In genomic region chr2:158666969-158667368, GRCh38 we compare ENCODE assay signal across 15 cellular contexts.
A peak's percentile ranks its signal among the peaks of the same experiment; 100 is the strongest.
DNase-seq lines count a peak whose midpoint lies in the region; ATAC-seq and TF ChIP-seq lines count a peak whose summit lies in the region.
"Had no signal": no experiment of that assay in that cellular context is flagged by ENCODE, and none has a peak within 500 bp of the region (broad histone marks: within the 10 kb centered on the region; RNA-seq: fewer than 3 reads in every experiment).

No MANE protein-coding gene starts in this region.

- H3K4me1 Mint-ChIP-seq in activated CD4-positive, alpha-beta T cell treated with anti-CD3 and anti-CD28 coated beads, Interleukin-2, amount 10 ng/mL, durations not matched to agents 7 days and 5 days: no peaks in the 10 kb centered on the region
- H3K4me1 Mint-ChIP-seq: IgD-negative memory B cell had no signal

- H3K9me3 ChIP-seq in gastrocnemius medialis (no peaks in the 10 kb centered on the region), spleen (no peaks in the 10 kb centered on the region)
- H3K9me3 ChIP-seq: BLaER1 treated with 17β-estradiol and CSF1 and Interleukin-3, amounts not matched to agents 10 nM and 100 nM; Peyer's patch had no signal

- no peak overlapping the region for H3K4me3 Mint-ChIP-seq in activated CD4-positive, alpha-beta T cell treated with anti-CD3 and anti-CD28 coated beads, Interleukin-2, amount 10 ng/mL, durations not matched to agents 7 days and 5 days
- H3K4me3 Mint-ChIP-seq: IgD-negative memory B cell had no signal

- H3K4me1 ChIP-seq in gastrocnemius medialis (no peaks in the 10 kb centered on the region), spleen (no peaks in the 10 kb centered on the region), foreskin keratinocyte (peaks cover 3% of the 10 kb centered on the region)
- H3K4me1 ChIP-seq: Peyer's patch had no signal

- H3K27ac Mint-ChIP-seq in activated CD4-positive, alpha-beta T cell treated with anti-CD3 and anti-CD28 coated beads, Interleukin-2, amount 10 ng/mL, durations not matched to agents 7 days and 5 days: no peak overlapping the region
- H3K27ac Mint-ChIP-seq: IgD-negative memory B cell had no signal

- POLR2A ChIA-PET in activated CD4-positive, alpha-beta T cell treated with anti-CD3 and anti-CD28 coated beads, Interleukin-2, amount 10 ng/mL, durations not matched to agents 7 days and 5 days (lab: Charles Lee): no interaction called here

- H3K27me3 Mint-ChIP-seq in activated CD4-positive, alpha-beta T cell treated with anti-CD3 and anti-CD28 coated beads, Interleukin-2, amount 10 ng/mL, durations not matched to agents 7 days and 5 days: no peaks in the 10 kb centered on the region
- H3K27me3 Mint-ChIP-seq: IgD-negative memory B cell had no signal

- in situ Hi-C loops in gastrocnemius medialis (cut with MboI; ENCODE audit: low sequenced_read_pairs in 4 of 4): no loop called here

- H3K27ac ChIP-seq in VCaP (peak overlapping the region; percentile 74), gastrocnemius medialis (peak overlapping the region in 3 of 4 donors; percentile 0 to 49 (median 1)), spleen (no peak overlapping the region), foreskin keratinocyte (no peak overlapping the region)
- H3K27ac ChIP-seq: 22Rv1; BLaER1 treated with 17β-estradiol and CSF1 and Interleukin-3, amounts not matched to agents 10 nM and 100 nM had no signal

- no peaks in the 10 kb centered on the region for H3K36me3 Mint-ChIP-seq in activated CD4-positive, alpha-beta T cell treated with anti-CD3 and anti-CD28 coated beads, Interleukin-2, amount 10 ng/mL, durations not matched to agents 7 days and 5 days (ENCODE audit: low read depth)

- TF ChIP-seq POLR2A in gastrocnemius medialis (IDR thresholded peaks at IDR 0.05): no peak
- no peak for TF ChIP-seq POLR2A in spleen (IDR thresholded peaks at IDR 0.05)

- H3K9me3 Mint-ChIP-seq in activated CD4-positive, alpha-beta T cell treated with anti-CD3 and anti-CD28 coated beads, Interleukin-2, amount 10 ng/mL, durations not matched to agents 7 days and 5 days: no peaks in the 10 kb centered on the region
- H3K9me3 Mint-ChIP-seq: IgD-negative memory B cell had no signal

- ATAC-seq in left lobe of liver (peak; percentile 65), gastrocnemius medialis (no peak), foreskin keratinocyte (no peak)
- ATAC-seq: HCT116 had no signal

- H3K27me3 ChIP-seq in gastrocnemius medialis (no peaks in the 10 kb centered on the region), spleen (replicated peaks in 1 of 7) (no peaks in the 10 kb centered on the region), foreskin keratinocyte (no peaks in the 10 kb centered on the region)
- H3K27me3 ChIP-seq: BLaER1 treated with 17β-estradiol and CSF1 and Interleukin-3, amounts not matched to agents 10 nM and 100 nM; Peyer's patch had no signal

- CTCF ChIA-PET in activated CD4-positive, alpha-beta T cell treated with anti-CD3 and anti-CD28 coated beads, Interleukin-2, amount 10 ng/mL, durations not matched to agents 7 days and 5 days (lab: Charles Lee): interaction anchor here (0.5 to 1.3 kb wide), 5 partner anchors 9 to 78 kb away, joined by 3 to 5 read pairs (median 3); no protein-coding TSS in a partner anchor

- H3K36me3 ChIP-seq in gastrocnemius medialis (peaks cover 0 to 20% of the 10 kb centered on the region in 2 donors), spleen (peaks cover 0 to 99% (median 22%) of the 10 kb centered on the region in 6 donors)

- intact Hi-C loops in gastrocnemius medialis (cut with DNase I; ENCODE audit: low total_unique reads) (no loop called here), spleen (cut with DNase I; ENCODE audit: low total_unique reads) (no loop called here)

- no peak overlapping the region for H3K4me3 ChIP-seq in gastrocnemius medialis
- H3K4me3 ChIP-seq in spleen: no peak overlapping the region
- H3K4me3 ChIP-seq: BLaER1 treated with 17β-estradiol and CSF1 and Interleukin-3, amounts not matched to agents 10 nM and 100 nM; Peyer's patch had no signal

- TF ChIP-seq CTCF in VCaP (conservative IDR thresholded peaks at IDR 0.05) (no peak), gastrocnemius medialis (IDR thresholded peaks at IDR 0.05 in 4 of 5, conservative IDR thresholded peaks at IDR 0.05 in 1 of 5) (no peak), spleen (IDR thresholded peaks at IDR 0.05 in 8 of 11, conservative IDR thresholded peaks at IDR 0.05 in 3 of 11) (no peak), foreskin keratinocyte (conservative IDR thresholded peaks at IDR 0.05) (no peak)

- peak; percentile 47 for DNase-seq in NCI-H1092 treated with DMSO at 0.1 percent for 48 hours (lab: John Stamatoyannopoulos, UW)
- no peak for DNase-seq in NCI-H1092 (lab: John Stamatoyannopoulos, UW)
- no peak for DNase-seq in left lobe of liver (ENCODE audit: low spot score)
- no peak for DNase-seq in gastrocnemius medialis
- no peak for DNase-seq in spleen
- no peak for DNase-seq in foreskin keratinocyte
- DNase-seq in activated CD4-positive, alpha-beta T cell treated with anti-CD3 and anti-CD28 coated beads, Interleukin-2, amount 10 ng/mL, durations not matched to agents 7 days and 5 days: no peak
- DNase-seq: NCI-H1417 treated with DMSO at 0.1 percent for 48 hours, NCI-H524, Peyer's patch had no signal

- 83 to 97% (median 92%) methylated on average over 8 of the region's 8 CpGs for WGBS in spleen, 5 donors

Comparison
In these comparisons a context has a peak if more than half of its experiments do, and no peak if none do; other contexts are left out.
1. H3K27ac ChIP-seq: peak in VCaP (single experiment) and gastrocnemius medialis (3 of 4); none in spleen (0 of 8) and foreskin keratinocyte (single experiment).